In genomic region chr4:174707277-174707676, GRCh38 we compare ENCODE assay signal across 10 cellular contexts.
DNase-seq lines count a peak whose midpoint lies in the region; ATAC-seq lines count a peak whose summit lies in the region.
"Had no signal": no experiment of that assay in that cellular context is flagged by ENCODE, and none has a peak within 500 bp of the region (broad histone marks: within the 10 kb centered on the region; RNA-seq: fewer than 3 reads in every experiment).

No MANE protein-coding gene starts in this region.

- H3K4me1 Mint-ChIP-seq in effector memory CD8-positive, alpha-beta T cell (ENCODE audit: low read depth in 2 of 2): no peaks in the 10 kb centered on the region
- H3K4me1 Mint-ChIP-seq: activated naive CD4-positive, alpha-beta T cell treated with anti-CD3 and anti-CD28 coated beads, Interleukin-2, amount 50 U/mL, for 24 hours had no signal

- peaks cover 0 to 5% of the 10 kb centered on the region in 2 donors for H3K27me3 Mint-ChIP-seq in effector memory CD8-positive, alpha-beta T cell

- no peaks in the 10 kb centered on the region for H3K9me3 Mint-ChIP-seq in effector memory CD8-positive, alpha-beta T cell
- H3K9me3 Mint-ChIP-seq: activated naive CD4-positive, alpha-beta T cell treated with anti-CD3 and anti-CD28 coated beads, Interleukin-2, amount 50 U/mL, for 24 hours had no signal

- ATAC-seq in GM18873 (IDR thresholded peaks at IDR 0.05; ENCODE audit: low FRiP score, unreplicated experiment) (peak; percentile 100), GM21515 (IDR thresholded peaks at IDR 0.05; ENCODE audit: unreplicated experiment) (peak; percentile 71), HG03066 (IDR thresholded peaks at IDR 0.05; ENCODE audit: low read depth, unreplicated experiment) (peak; percentile 88)
- no peak for ATAC-seq in effector memory CD8-positive, alpha-beta T cell (replicated peaks)

- H3K27ac Mint-ChIP-seq in effector memory CD8-positive, alpha-beta T cell: no peak overlapping the region
- H3K27ac Mint-ChIP-seq: activated naive CD4-positive, alpha-beta T cell treated with anti-CD3 and anti-CD28 coated beads, Interleukin-2, amount 50 U/mL, for 24 hours had no signal

- H3K36me3 Mint-ChIP-seq in effector memory CD8-positive, alpha-beta T cell (ENCODE audit: insufficient read depth): no peaks in the 10 kb centered on the region
- H3K36me3 Mint-ChIP-seq: activated naive CD4-positive, alpha-beta T cell treated with anti-CD3 and anti-CD28 coated beads, Interleukin-2, amount 50 U/mL, for 24 hours had no signal

- H3K4me3 Mint-ChIP-seq in effector memory CD8-positive, alpha-beta T cell: no peak overlapping the region
- H3K4me3 Mint-ChIP-seq: activated naive CD4-positive, alpha-beta T cell treated with anti-CD3 and anti-CD28 coated beads, Interleukin-2, amount 50 U/mL, for 24 hours had no signal

- DNase-seq in kidney glomerular epithelial cell (lab: John Stamatoyannopoulos, UW) (peak; percentile 45), germinal center (ENCODE audit: low spot score) (no peak)
- no peak for DNase-seq in activated CD4-positive, alpha-beta T cell treated with anti-CD3 and anti-CD28 coated beads for 4 hours
- no peak for DNase-seq in effector memory CD8-positive, alpha-beta T cell
- DNase-seq: DMS79 treated with DMSO at 0.1 percent for 48 hours; stimulated activated CD8-positive, alpha-beta memory T cell treated with anti-CD3 and anti-CD28 coated beads, Interleukin-4, amount 100 ng/mL, for 48 hours had no signal
